Comparison of ENCODE assay signal across 8 cellular contexts in the genomic region with DNA sequence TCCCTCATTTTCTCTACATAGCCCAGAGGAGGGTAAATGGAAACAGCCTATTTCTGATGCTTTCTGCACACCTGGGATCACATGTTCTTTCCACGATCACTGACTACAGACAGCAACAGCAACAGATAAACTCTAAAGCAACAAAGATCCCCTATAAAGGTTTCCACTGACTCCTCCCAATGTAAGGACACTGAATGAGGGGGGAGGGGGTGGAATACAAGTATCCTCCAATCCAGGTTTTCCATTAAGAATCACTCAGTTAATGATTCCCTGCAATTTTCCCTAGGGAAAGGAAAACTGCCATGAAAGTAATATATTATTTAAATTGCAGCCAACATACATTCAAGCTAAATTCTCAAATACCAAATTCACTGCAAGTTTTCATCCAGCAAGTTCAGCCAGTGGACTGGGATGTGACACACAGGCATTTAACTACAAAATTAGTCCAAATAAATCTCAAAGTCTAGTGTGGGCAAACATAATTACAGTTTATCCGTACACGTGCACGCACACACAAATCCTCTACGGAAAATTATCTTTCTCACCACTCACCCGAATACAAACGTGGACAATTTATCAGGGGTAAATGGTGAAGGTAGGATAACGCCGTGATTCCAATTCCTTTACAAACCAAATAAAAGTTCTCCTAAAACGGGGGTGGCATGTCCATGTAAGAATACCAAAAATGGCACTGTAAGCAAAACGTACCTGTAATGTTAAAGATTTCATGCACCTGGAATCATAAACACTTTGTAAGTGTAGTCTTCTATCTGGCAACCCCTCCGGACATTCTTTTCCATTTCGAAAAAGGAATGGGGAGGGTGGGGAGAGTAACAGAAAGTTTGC. TPM values are rescaled to one million over a fixed set of nuclear protein-coding genes. Genes with fewer than 3 reads are reported as not detected.
A peak's percentile ranks its signal among the peaks of the same experiment; 100 is the strongest.
DNase-seq lines count a peak whose midpoint lies in the region; ATAC-seq and TF ChIP-seq lines count a peak whose summit lies in the region.
"Not testable (repeated sequence)": the region's sequence is repeated elsewhere in the genome, so short reads cannot be mapped to it uniquely, and the experiment has no call there.

No MANE protein-coding gene starts in this region.

- TSS peak; percentile 48 for BruUV-seq in OCI-LY7 (replicated peaks; lab: Mats Ljungman, UMichigan)

- intact Hi-C loops in OCI-LY7 (cut with micrococcal nuclease; ENCODE audit: unreplicated experiment); stomach (cut with DNase I; ENCODE audit: low total_unique reads): not testable (repeated sequence)

- POLR2A ChIA-PET in OCI-LY7 (lab: Charles Lee), result not testable (repeated sequence)

- not testable (repeated sequence) for TF ChIP-seq EP300 in stomach (IDR thresholded peaks at IDR 0.05)

- peaks cover 36% of the 10 kb centered on the region for H3K4me1 Mint-ChIP-seq in activated CD8-positive, alpha-beta memory T cell treated with anti-CD3 and anti-CD28 coated beads, Interleukin-2, amount 10 ng/mL, durations not matched to agents 7 days and 5 days
- peaks cover 26 to 43% of the 10 kb centered on the region in 2 donors for H3K4me1 Mint-ChIP-seq in natural killer cell treated with Interleukin-12 subunit alpha and Interleukin-12 subunit beta and Interleukin-15 and Interleukin-18, amount 100 ng/mL, for 72 hours (ENCODE audit: low read depth in 2 of 2)

- not testable (repeated sequence) for H3K36me3 Mint-ChIP-seq in activated CD8-positive, alpha-beta memory T cell treated with anti-CD3 and anti-CD28 coated beads, Interleukin-2, amount 10 ng/mL, durations not matched to agents 7 days and 5 days; natural killer cell treated with Interleukin-12 subunit alpha and Interleukin-12 subunit beta and Interleukin-15 and Interleukin-18, amount 100 ng/mL, for 72 hours

- H3K36me3 ChIP-seq in BLaER1 (peaks cover 17% of the 10 kb centered on the region; the same call in 1 of the 2 replicates), OCI-LY7 (ENCODE audit: insufficient read depth, low read length) (peaks cover 17% of the 10 kb centered on the region)
- H3K36me3 ChIP-seq in iPS DF 6.9 (ENCODE audit: control insufficient read depth, insufficient read depth, low read length); stomach: not testable (repeated sequence)

- H3K27me3 Mint-ChIP-seq in activated CD8-positive, alpha-beta memory T cell treated with anti-CD3 and anti-CD28 coated beads, Interleukin-2, amount 10 ng/mL, durations not matched to agents 7 days and 5 days; natural killer cell treated with Interleukin-12 subunit alpha and Interleukin-12 subunit beta and Interleukin-15 and Interleukin-18, amount 100 ng/mL, for 72 hours: not testable (repeated sequence)

- ATAC-seq in activated CD8-positive, alpha-beta memory T cell treated with anti-CD3 and anti-CD28 coated beads, Interleukin-2, amount 10 ng/mL, durations not matched to agents 7 days and 5 days; natural killer cell treated with Interleukin-12 subunit alpha and Interleukin-12 subunit beta and Interleukin-15 and Interleukin-18, amount 100 ng/mL, for 72 hours: not testable (repeated sequence)

- H3K9me2 ChIP-seq in OCI-LY7 (ENCODE audit: insufficient read depth, low read length), result not testable (repeated sequence)

- H3K9ac ChIP-seq in BLaER1, result peak overlapping the region; percentile 92

- TF ChIP-seq CTCF in OCI-LY7 (conservative IDR thresholded peaks at IDR 0.05; ENCODE audit: low read length); coronary artery (IDR thresholded peaks at IDR 0.05); stomach (IDR thresholded peaks at IDR 0.05): not testable (repeated sequence)

- H3K27me3 ChIP-seq in BLaER1; iPS DF 6.9 (ENCODE audit: control insufficient read depth, insufficient read depth, low read length); stomach: not testable (repeated sequence)

- H3K4me3 Mint-ChIP-seq in activated CD8-positive, alpha-beta memory T cell treated with anti-CD3 and anti-CD28 coated beads, Interleukin-2, amount 10 ng/mL, durations not matched to agents 7 days and 5 days, result peak overlapping the region; percentile 98
- H3K4me3 Mint-ChIP-seq in natural killer cell treated with Interleukin-12 subunit alpha and Interleukin-12 subunit beta and Interleukin-15 and Interleukin-18, amount 100 ng/mL, for 72 hours, result peak overlapping the region; percentile 95

- DNase-seq in HT1080 (ENCODE audit: low read depth), result peak; percentile 58
- not testable (repeated sequence) for DNase-seq in OCI-LY7 (ENCODE audit: low spot score); activated CD8-positive, alpha-beta memory T cell treated with anti-CD3 and anti-CD28 coated beads, Interleukin-2, amount 10 ng/mL, durations not matched to agents 7 days and 5 days; coronary artery (ENCODE audit: low spot score); iPS DF 6.9 (ENCODE audit: low read depth, low spot score); natural killer cell treated with Interleukin-12 subunit alpha and Interleukin-12 subunit beta and Interleukin-15 and Interleukin-18, amount 100 ng/mL, for 72 hours (ENCODE audit: low spot score); stomach

- peak overlapping the region; percentile 92 for H3K27ac Mint-ChIP-seq in activated CD8-positive, alpha-beta memory T cell treated with anti-CD3 and anti-CD28 coated beads, Interleukin-2, amount 10 ng/mL, durations not matched to agents 7 days and 5 days
- peak overlapping the region; percentile 78 to 94 for H3K27ac Mint-ChIP-seq in natural killer cell treated with Interleukin-12 subunit alpha and Interleukin-12 subunit beta and Interleukin-15 and Interleukin-18, amount 100 ng/mL, for 72 hours

- H3K9me3 Mint-ChIP-seq in activated CD8-positive, alpha-beta memory T cell treated with anti-CD3 and anti-CD28 coated beads, Interleukin-2, amount 10 ng/mL, durations not matched to agents 7 days and 5 days (ENCODE audit: low read depth); natural killer cell treated with Interleukin-12 subunit alpha and Interleukin-12 subunit beta and Interleukin-15 and Interleukin-18, amount 100 ng/mL, for 72 hours: not testable (repeated sequence)

- peaks cover 15% of the 10 kb centered on the region for H3K9me3 ChIP-seq in BLaER1
- peaks cover 16% of the 10 kb centered on the region; the same call in 1 of the 2 replicates for H3K9me3 ChIP-seq in OCI-LY7 (ENCODE audit: low read length)
- not testable (repeated sequence) for H3K9me3 ChIP-seq in iPS DF 6.9 (ENCODE audit: control insufficient read depth, insufficient read depth, low read length); stomach

- H3K4me1 ChIP-seq in BLaER1 (peaks cover 19% of the 10 kb centered on the region), OCI-LY7 (ENCODE audit: insufficient read depth, low read length, poor library complexity, severe bottlenecking) (peaks cover 19% of the 10 kb centered on the region), stomach (peaks cover 16 to 70% (median 46%) of the 10 kb centered on the region in 4 donors)
- not testable (repeated sequence) for H3K4me1 ChIP-seq in iPS DF 6.9 (ENCODE audit: control insufficient read depth, insufficient read depth, low read length)

- not testable (repeated sequence) for H2AFZ ChIP-seq in OCI-LY7 (ENCODE audit: low read length)

- H3K4me3 ChIP-seq in BLaER1 (peak overlapping the region; percentile 82), OCI-LY7 (ENCODE audit: low read depth, low read length, poor library complexity, severe bottlenecking) (peak overlapping the region; percentile 94), coronary artery (peak overlapping the region; percentile 80), iPS DF 6.9 (ENCODE audit: low read length) (peak overlapping the region; percentile 94; the same call in 1 of the 2 replicates), stomach (peak overlapping the region; percentile 80 to 88 (median 86))

- WGBS in iPS DF 6.9 (ENCODE audit: insufficient coverage, insufficient read length), result no CpG with 5 or more reads among the region's 13 CpGs
- WGBS in stomach, 5 donors, result 3 to 15% (median 8%) methylated on average over 13 of the region's 13 CpGs

- not testable (repeated sequence) for TF ChIP-seq POLR2A in stomach (IDR thresholded peaks at IDR 0.05)

- peaks cover 60% of the 10 kb centered on the region for H3K79me2 ChIP-seq in OCI-LY7 (ENCODE audit: insufficient read depth, low read depth, low read length)

- H3K4me2 ChIP-seq in BLaER1 (peak overlapping the region; percentile 88), OCI-LY7 (ENCODE audit: low read length) (peak overlapping the region; percentile 98)

- CTCF ChIA-PET in OCI-LY7 (lab: Charles Lee; ENCODE audit: unreplicated experiment), result not testable (repeated sequence)
- CTCF ChIA-PET in activated CD8-positive, alpha-beta memory T cell treated with anti-CD3 and anti-CD28 coated beads, Interleukin-2, amount 10 ng/mL, durations not matched to agents 7 days and 5 days (lab: Charles Lee), result interaction anchor here (2.2 kb wide), 1 partner anchor 48 kb away, joined by 7 read pairs; no protein-coding TSS in a partner anchor

- peaks cover 57% of the 10 kb centered on the region for H4K20me1 ChIP-seq in BLaER1
- H4K20me1 ChIP-seq in OCI-LY7 (ENCODE audit: insufficient read depth, low read length), result peaks cover 12% of the 10 kb centered on the region

- H3K27ac ChIP-seq in BLaER1; OCI-LY7 (ENCODE audit: low read depth, low read length, poor library complexity, severe bottlenecking); iPS DF 6.9 (ENCODE audit: low read length): not testable (repeated sequence)
- peak overlapping the region in 1 of 2 donors; percentile 93 for H3K27ac ChIP-seq in coronary artery
- peak overlapping the region; percentile 84 to 99 (median 96) for H3K27ac ChIP-seq in stomach

RNA-seq across cellular contexts. Expression of a gene that starts 1.7 kb away (rescaled TPM):
- 50.0 and 53.7 TPM in 2 replicates for total RNA-seq in HT1080 (2014; rRNA removed; shearing (Covaris generic))
- 49.6 and 66.2 TPM in 2 replicates for polyA plus RNA-seq in HT1080 (2015; cell fraction: cytosol; rRNA removed)
- polyA plus RNA-seq in HT1080 (2015; cell fraction: nucleus; rRNA removed), result 83.5 and 92.0 TPM in 2 replicates
- 15.6 and 22.0 TPM in 2 replicates for total RNA-seq in OCI-LY7 (2014; rRNA removed; shearing (Covaris generic))
- total RNA-seq in OCI-LY7 (2022), result 20.2 and 20.8 TPM in 2 replicates
- total RNA-seq in activated CD8-positive, alpha-beta memory T cell treated with anti-CD3 and anti-CD28 coated beads, Interleukin-2, amount 10 ng/mL, durations not matched to agents 7 days and 5 days, result 10 to 100 TPM; 16.0 to 22.1 TPM
- total RNA-seq in natural killer cell treated with Interleukin-12 subunit alpha and Interleukin-12 subunit beta and Interleukin-15 and Interleukin-18, amount 100 ng/mL, for 72 hours, result 10 to 100 TPM; 18.0 to 26.1 TPM
- total RNA-seq in stomach, result 10 to 100 TPM in 4 of 5 donors, 1 to 10 TPM in 1; 2.6 to 54.3 (median 26.3) TPM
- 1 to 10 TPM; 4.1 to 9.9 (median 7.9) TPM for polyA plus RNA-seq in stomach
